In the genomic region with DNA sequence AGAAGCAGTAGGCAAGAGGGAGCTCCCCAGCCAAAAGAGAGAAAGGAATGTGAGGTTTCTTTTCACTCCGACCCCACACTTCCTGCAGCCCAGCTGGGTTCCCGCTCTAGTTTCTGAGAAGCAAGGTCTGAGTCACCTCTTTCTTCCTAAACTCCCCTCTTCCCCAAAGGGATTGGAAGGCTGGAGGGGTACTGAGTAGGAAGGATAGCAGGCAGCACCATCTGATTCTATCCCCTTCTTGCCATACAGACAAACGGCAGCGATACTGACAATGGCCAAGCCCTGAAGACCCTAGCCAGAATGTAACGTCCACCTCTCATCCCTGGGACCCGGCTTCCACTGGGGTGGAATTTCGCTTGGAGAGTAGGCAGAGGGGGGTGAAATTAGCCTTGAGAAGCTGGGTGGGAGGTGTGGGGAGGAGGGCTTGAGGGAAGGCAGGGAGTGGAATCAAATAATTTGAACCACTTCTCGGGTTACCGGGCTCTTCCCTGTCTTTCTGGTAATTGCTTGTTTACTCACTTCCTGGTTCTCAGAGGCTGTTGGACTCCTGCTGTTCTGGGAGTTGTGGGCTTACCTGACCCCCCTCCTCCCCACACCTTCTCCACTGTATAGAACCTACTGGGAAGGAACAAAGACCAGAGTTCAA, we compare ENCODE assay signal across 1 cellular context.
A peak's percentile ranks its signal among the peaks of the same experiment; 100 is the strongest.
TF ChIP-seq lines count a peak whose summit lies in the region.

No MANE protein-coding gene starts in this region.

TF ChIP-seq in H1, 55 proteins besides CTCF, POLR2A, EP300 and RAD21:
- no peak for TF ChIP-seq SIX5 (IDR thresholded peaks at IDR 0.05; ENCODE audit: low read depth, low read length)
- TF ChIP-seq JUN (IDR thresholded peaks at IDR 0.05; ENCODE audit: low read depth, low read length), result 0 out of 2 replicates have a peak, but pooled peaks have one; percentile 10
- no peak for TF ChIP-seq EZH2 (IDR thresholded peaks at IDR 0.05; ENCODE audit: low read depth, low read length, severe bottlenecking)
- no peak for TF ChIP-seq CREB1 (IDR thresholded peaks at IDR 0.05)
- TF ChIP-seq, protein P1, sequence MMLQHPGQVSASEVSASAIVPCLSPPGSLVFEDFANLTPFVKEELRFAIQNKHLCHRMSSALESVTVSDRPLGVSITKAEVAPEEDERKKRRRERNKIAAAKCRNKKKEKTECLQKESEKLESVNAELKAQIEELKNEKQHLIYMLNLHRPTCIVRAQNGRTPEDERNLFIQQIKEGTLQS (IDR thresholded peaks at IDR 0.05; ENCODE audit: insufficient read depth, low read depth, low read length), result no peak
- peak; percentile 96 for TF ChIP-seq RBBP5 (IDR thresholded peaks at IDR 0.05; ENCODE audit: borderline replicate concordance, low read depth, low read length)
- TF ChIP-seq GTF2F1 (IDR thresholded peaks at IDR 0.05; ENCODE audit: borderline replicate concordance, low read depth, low read length), result no peak
- peak; percentile 91 for TF ChIP-seq ASH2L (IDR thresholded peaks at IDR 0.05; ENCODE audit: low read length)
- TF ChIP-seq TCF12 (IDR thresholded peaks at IDR 0.05; ENCODE audit: low read depth, low read length), result 0 out of 2 replicates have a peak, but pooled peaks have one; percentile 50
- TF ChIP-seq POU5F1 (IDR thresholded peaks at IDR 0.05; ENCODE audit: low read depth, low read length), result no peak
- TF ChIP-seq CBX5 (IDR thresholded peaks at IDR 0.05; ENCODE audit: low read depth, low read length), result no peak
- TF ChIP-seq BACH1 (IDR thresholded peaks at IDR 0.05; ENCODE audit: low read length), result no peak
- TF ChIP-seq SIRT6 (IDR thresholded peaks at IDR 0.05; ENCODE audit: low read length), result no peak
- TF ChIP-seq, protein P2, sequence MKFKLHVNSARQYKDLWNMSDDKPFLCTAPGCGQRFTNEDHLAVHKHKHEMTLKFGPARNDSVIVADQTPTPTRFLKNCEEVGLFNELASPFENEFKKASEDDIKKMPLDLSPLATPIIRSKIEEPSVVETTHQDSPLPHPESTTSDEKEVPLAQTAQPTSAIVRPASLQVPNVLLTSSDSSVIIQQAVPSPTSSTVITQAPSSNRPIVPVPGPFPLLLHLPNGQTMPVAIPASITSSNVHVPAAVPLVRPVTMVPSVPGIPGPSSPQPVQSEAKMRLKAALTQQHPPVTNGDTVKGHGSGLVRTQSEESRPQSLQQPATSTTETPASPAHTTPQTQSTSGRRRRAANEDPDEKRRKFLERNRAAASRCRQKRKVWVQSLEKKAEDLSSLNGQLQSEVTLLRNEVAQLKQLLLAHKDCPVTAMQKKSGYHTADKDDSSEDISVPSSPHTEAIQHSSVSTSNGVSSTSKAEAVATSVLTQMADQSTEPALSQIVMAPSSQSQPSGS (IDR thresholded peaks at IDR 0.05; ENCODE audit: low read length), result no peak
- TF ChIP-seq POLR2AphosphoS5 (IDR thresholded peaks at IDR 0.05; ENCODE audit: low read depth, low read length), result no peak
- peak; percentile 89 for TF ChIP-seq EGR1 (IDR thresholded peaks at IDR 0.05; ENCODE audit: borderline replicate concordance, low read depth, low read length)
- no peak for TF ChIP-seq CEBPB (IDR thresholded peaks at IDR 0.05; ENCODE audit: low read depth, low read length)
- TF ChIP-seq, protein P3, sequence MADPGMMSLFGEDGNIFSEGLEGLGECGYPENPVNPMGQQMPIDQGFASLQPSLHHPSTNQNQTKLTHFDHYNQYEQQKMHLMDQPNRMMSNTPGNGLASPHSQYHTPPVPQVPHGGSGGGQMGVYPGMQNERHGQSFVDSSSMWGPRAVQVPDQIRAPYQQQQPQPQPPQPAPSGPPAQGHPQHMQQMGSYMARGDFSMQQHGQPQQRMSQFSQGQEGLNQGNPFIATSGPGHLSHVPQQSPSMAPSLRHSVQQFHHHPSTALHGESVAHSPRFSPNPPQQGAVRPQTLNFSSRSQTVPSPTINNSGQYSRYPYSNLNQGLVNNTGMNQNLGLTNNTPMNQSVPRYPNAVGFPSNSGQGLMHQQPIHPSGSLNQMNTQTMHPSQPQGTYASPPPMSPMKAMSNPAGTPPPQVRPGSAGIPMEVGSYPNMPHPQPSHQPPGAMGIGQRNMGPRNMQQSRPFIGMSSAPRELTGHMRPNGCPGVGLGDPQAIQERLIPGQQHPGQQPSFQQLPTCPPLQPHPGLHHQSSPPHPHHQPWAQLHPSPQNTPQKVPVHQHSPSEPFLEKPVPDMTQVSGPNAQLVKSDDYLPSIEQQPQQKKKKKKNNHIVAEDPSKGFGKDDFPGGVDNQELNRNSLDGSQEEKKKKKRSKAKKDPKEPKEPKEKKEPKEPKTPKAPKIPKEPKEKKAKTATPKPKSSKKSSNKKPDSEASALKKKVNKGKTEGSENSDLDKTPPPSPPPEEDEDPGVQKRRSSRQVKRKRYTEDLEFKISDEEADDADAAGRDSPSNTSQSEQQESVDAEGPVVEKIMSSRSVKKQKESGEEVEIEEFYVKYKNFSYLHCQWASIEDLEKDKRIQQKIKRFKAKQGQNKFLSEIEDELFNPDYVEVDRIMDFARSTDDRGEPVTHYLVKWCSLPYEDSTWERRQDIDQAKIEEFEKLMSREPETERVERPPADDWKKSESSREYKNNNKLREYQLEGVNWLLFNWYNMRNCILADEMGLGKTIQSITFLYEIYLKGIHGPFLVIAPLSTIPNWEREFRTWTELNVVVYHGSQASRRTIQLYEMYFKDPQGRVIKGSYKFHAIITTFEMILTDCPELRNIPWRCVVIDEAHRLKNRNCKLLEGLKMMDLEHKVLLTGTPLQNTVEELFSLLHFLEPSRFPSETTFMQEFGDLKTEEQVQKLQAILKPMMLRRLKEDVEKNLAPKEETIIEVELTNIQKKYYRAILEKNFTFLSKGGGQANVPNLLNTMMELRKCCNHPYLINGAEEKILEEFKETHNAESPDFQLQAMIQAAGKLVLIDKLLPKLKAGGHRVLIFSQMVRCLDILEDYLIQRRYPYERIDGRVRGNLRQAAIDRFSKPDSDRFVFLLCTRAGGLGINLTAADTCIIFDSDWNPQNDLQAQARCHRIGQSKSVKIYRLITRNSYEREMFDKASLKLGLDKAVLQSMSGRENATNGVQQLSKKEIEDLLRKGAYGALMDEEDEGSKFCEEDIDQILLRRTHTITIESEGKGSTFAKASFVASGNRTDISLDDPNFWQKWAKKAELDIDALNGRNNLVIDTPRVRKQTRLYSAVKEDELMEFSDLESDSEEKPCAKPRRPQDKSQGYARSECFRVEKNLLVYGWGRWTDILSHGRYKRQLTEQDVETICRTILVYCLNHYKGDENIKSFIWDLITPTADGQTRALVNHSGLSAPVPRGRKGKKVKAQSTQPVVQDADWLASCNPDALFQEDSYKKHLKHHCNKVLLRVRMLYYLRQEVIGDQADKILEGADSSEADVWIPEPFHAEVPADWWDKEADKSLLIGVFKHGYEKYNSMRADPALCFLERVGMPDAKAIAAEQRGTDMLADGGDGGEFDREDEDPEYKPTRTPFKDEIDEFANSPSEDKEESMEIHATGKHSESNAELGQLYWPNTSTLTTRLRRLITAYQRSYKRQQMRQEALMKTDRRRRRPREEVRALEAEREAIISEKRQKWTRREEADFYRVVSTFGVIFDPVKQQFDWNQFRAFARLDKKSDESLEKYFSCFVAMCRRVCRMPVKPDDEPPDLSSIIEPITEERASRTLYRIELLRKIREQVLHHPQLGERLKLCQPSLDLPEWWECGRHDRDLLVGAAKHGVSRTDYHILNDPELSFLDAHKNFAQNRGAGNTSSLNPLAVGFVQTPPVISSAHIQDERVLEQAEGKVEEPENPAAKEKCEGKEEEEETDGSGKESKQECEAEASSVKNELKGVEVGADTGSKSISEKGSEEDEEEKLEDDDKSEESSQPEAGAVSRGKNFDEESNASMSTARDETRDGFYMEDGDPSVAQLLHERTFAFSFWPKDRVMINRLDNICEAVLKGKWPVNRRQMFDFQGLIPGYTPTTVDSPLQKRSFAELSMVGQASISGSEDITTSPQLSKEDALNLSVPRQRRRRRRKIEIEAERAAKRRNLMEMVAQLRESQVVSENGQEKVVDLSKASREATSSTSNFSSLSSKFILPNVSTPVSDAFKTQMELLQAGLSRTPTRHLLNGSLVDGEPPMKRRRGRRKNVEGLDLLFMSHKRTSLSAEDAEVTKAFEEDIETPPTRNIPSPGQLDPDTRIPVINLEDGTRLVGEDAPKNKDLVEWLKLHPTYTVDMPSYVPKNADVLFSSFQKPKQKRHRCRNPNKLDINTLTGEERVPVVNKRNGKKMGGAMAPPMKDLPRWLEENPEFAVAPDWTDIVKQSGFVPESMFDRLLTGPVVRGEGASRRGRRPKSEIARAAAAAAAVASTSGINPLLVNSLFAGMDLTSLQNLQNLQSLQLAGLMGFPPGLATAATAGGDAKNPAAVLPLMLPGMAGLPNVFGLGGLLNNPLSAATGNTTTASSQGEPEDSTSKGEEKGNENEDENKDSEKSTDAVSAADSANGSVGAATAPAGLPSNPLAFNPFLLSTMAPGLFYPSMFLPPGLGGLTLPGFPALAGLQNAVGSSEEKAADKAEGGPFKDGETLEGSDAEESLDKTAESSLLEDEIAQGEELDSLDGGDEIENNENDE (IDR thresholded peaks at IDR 0.05; ENCODE audit: insufficient replicate concordance, low read length), result no peak
- no peak for TF ChIP-seq KDM4A (IDR thresholded peaks at IDR 0.05; ENCODE audit: low read depth, low read length, severe bottlenecking)
- peak; percentile 58; the same call in 1 of the 2 replicates for TF ChIP-seq YY1 (IDR thresholded peaks at IDR 0.05; ENCODE audit: low read depth, low read length)
- TF ChIP-seq SRF (IDR thresholded peaks at IDR 0.05; ENCODE audit: low read depth, low read length), result no peak
- no peak for TF ChIP-seq ZNF274 (IDR thresholded peaks at IDR 0.05; ENCODE audit: borderline replicate concordance, extremely low read depth, low read length)
- peak; percentile 29 for TF ChIP-seq SAP30 (IDR thresholded peaks at IDR 0.05; ENCODE audit: insufficient read depth, insufficient replicate concordance, low read length)
- TF ChIP-seq TAF1 (IDR thresholded peaks at IDR 0.05; ENCODE audit: low read depth, low read length), result 0 out of 2 replicates have a peak, but pooled peaks have one; percentile 45
- TF ChIP-seq SIN3A (conservative IDR thresholded peaks at IDR 0.05 in 1 of 2, IDR thresholded peaks at IDR 0.05 in 1 of 2; ENCODE audit: low read depth in 1 of 2, low read length in 2 of 2), result peak; percentile 37 to 69; a peak in 1 of 4 replicates
- 0 out of 2 replicates have a peak, but pooled peaks have one; percentile 31 for TF ChIP-seq SP1 (IDR thresholded peaks at IDR 0.05; ENCODE audit: low read depth, low read length)
- TF ChIP-seq, protein P4, sequence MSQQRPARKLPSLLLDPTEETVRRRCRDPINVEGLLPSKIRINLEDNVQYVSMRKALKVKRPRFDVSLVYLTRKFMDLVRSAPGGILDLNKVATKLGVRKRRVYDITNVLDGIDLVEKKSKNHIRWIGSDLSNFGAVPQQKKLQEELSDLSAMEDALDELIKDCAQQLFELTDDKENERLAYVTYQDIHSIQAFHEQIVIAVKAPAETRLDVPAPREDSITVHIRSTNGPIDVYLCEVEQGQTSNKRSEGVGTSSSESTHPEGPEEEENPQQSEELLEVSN (IDR thresholded peaks at IDR 0.05), result no peak
- peak; percentile 38; the same call in 1 of the 2 replicates for TF ChIP-seq SUZ12 (IDR thresholded peaks at IDR 0.05; ENCODE audit: low read length)
- TF ChIP-seq TBP (IDR thresholded peaks at IDR 0.05; ENCODE audit: low read depth, low read length), result 0 out of 2 replicates have a peak, but pooled peaks have one; percentile 14
- no peak for TF ChIP-seq PHF8 (conservative IDR thresholded peaks at IDR 0.05; ENCODE audit: low read depth, low read length)
- TF ChIP-seq NRF1 (IDR thresholded peaks at IDR 0.05; ENCODE audit: low read depth, low read length), result no peak
- TF ChIP-seq, protein P5, sequence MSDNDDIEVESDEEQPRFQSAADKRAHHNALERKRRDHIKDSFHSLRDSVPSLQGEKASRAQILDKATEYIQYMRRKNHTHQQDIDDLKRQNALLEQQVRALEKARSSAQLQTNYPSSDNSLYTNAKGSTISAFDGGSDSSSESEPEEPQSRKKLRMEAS (IDR thresholded peaks at IDR 0.05), result peak; percentile 34; the same call in 1 of the 2 replicates
- no peak for TF ChIP-seq KDM1A (IDR thresholded peaks at IDR 0.05; ENCODE audit: borderline replicate concordance, low read length)
- no peak for TF ChIP-seq CHD2 (IDR thresholded peaks at IDR 0.05; ENCODE audit: low read length)
- peak; percentile 88 for TF ChIP-seq JUND (IDR thresholded peaks at IDR 0.05; ENCODE audit: low read length)
- TF ChIP-seq RXRA (IDR thresholded peaks at IDR 0.05; ENCODE audit: insufficient read depth, low read depth, low read length), result no peak
- peak; percentile 72 for TF ChIP-seq TEAD4 (IDR thresholded peaks at IDR 0.05; ENCODE audit: low read depth, low read length)
- TF ChIP-seq HDAC2 (IDR thresholded peaks at IDR 0.05; ENCODE audit: borderline replicate concordance in 1 of 2, low read depth in 2 of 2, low read length in 2 of 2), result no peak
- TF ChIP-seq BCL11A (IDR thresholded peaks at IDR 0.05; ENCODE audit: low read depth in 2 of 2, low read length in 2 of 2), result no peak
- no peak for TF ChIP-seq NANOG (IDR thresholded peaks at IDR 0.05; ENCODE audit: insufficient read depth, low read depth, low read length, poor library complexity, severe bottlenecking)
